1 cellular context compared by ENCODE assay signal in genomic region chr18:48542513-48543181, GRCh38.
TF ChIP-seq lines count a peak whose summit lies in the region.

No MANE protein-coding gene starts in this region.

TF ChIP-seq in WTC11, 78 proteins besides CTCF, POLR2A, EP300 and RAD21 (continued from another document):
- TF ChIP-seq AFF4 (CRISPR knock-in tag; IDR thresholded peaks at IDR 0.05; ENCODE audit: borderline replicate concordance) (no peak), ELF4 (CRISPR knock-in tag; IDR thresholded peaks at IDR 0.05; ENCODE audit: low read depth) (no peak), RELA (CRISPR knock-in tag; IDR thresholded peaks at IDR 0.05; ENCODE audit: borderline replicate concordance) (no peak), E2F1 (CRISPR knock-in tag; IDR thresholded peaks at IDR 0.05) (no peak), NR2C2 (CRISPR knock-in tag; IDR thresholded peaks at IDR 0.05) (no peak), EMX1 (CRISPR knock-in tag; IDR thresholded peaks at IDR 0.05) (no peak), GTF2I (CRISPR knock-in tag; conservative IDR thresholded peaks at IDR 0.05) (no peak)
